In the genomic region with DNA sequence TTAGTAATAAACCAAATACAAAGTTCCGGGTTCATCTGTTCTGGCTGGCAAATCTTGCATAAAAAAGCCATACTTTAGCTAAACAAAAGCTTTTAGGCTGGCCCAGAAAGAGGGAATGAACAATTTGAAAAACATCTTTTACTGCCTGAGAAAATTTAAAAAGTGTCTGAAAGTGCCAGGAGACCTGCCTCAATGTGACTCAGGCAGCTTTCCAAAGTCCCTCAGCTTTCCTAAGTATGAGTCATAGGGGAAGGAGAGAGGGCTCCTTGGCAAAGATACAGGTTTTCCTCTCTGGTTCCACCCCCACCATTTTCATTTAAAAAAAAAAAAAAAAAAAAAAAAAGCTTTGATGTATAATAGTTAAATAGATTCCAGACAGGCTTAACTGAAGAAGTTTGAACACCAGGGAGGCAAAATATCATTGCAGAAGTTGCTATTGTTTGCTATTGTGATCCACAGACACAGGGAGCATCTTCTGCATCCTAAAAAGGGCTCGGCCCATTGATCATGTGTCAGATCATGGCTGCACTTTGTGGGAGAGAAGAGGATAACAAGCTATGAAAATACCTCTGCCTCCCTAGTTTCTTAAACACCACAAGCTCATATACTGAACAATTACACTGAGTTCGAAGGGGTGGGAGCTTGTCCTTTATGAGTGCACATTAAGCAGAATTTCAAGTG, we compare ENCODE assay signal across 8 cellular contexts.
DNase-seq lines count a peak whose midpoint lies in the region; ATAC-seq and TF ChIP-seq lines count a peak whose summit lies in the region.

No MANE protein-coding gene starts in this region.

- no peak overlapping the region for H3K4me2 ChIP-seq in MM.1S (ENCODE audit: low read depth, low read length)

- peak; percentile 84 for DNase-seq in DMS 273 (lab: John Stamatoyannopoulos, UW; ENCODE audit: unreplicated experiment)
- DNase-seq in OCI-M1 (lab: John Stamatoyannopoulos, UW) = peak; percentile 40
- DNase-seq in esophagus squamous epithelium (lab: John Stamatoyannopoulos, UW) = no peak
- peak in 4 of 5 donors; percentile 31 to 71 (median 67) for DNase-seq in ovary
- DNase-seq in MM.1S = no peak

- H3K9me3 ChIP-seq in esophagus squamous epithelium (no peaks in the 10 kb centered on the region), ovary (no peaks in the 10 kb centered on the region), MM.1S (replicated peaks; ENCODE audit: insufficient read depth, low read length) (no peaks in the 10 kb centered on the region)

- TF ChIP-seq CTCF in esophagus squamous epithelium (IDR thresholded peaks at IDR 0.05) = no peak
- TF ChIP-seq CTCF in ovary (IDR thresholded peaks at IDR 0.05) = no peak
- no peak for TF ChIP-seq CTCF in MM.1S (IDR thresholded peaks at IDR 0.05; ENCODE audit: low read length)

- H3K27me3 ChIP-seq in esophagus squamous epithelium (no peaks in the 10 kb centered on the region), ovary (no peaks in the 10 kb centered on the region), MM.1S (replicated peaks; ENCODE audit: insufficient read depth, low read length) (no peaks in the 10 kb centered on the region)

- no peak overlapping the region for H3K4me3 ChIP-seq in esophagus squamous epithelium
- H3K4me3 ChIP-seq in ovary = no peak overlapping the region
- H3K4me3 ChIP-seq in MM.1S (ENCODE audit: low read length) = no peak overlapping the region

- WGBS in esophagus squamous epithelium, 2 donors = 30 to 34% methylated on average over 3 of the region's 3 CpGs
- WGBS in ovary, 3 donors = 23 to 30% (median 23%) methylated on average over 3 of the region's 3 CpGs

- no peaks in the 10 kb centered on the region for H3K79me2 ChIP-seq in MM.1S (ENCODE audit: low read length)

- peaks cover 5 to 63% (median 19%) of the 10 kb centered on the region in 3 donors for H3K4me1 ChIP-seq in esophagus squamous epithelium
- H3K4me1 ChIP-seq in ovary (ENCODE audit: insufficient read depth) = peaks cover 8% of the 10 kb centered on the region
- peaks cover 20% of the 10 kb centered on the region for H3K4me1 ChIP-seq in MM.1S (ENCODE audit: low read length)

- TF ChIP-seq POLR2A in esophagus squamous epithelium (IDR thresholded peaks at IDR 0.05) = no peak
- TF ChIP-seq POLR2A in ovary (IDR thresholded peaks at IDR 0.05) = no peak

- ATAC-seq in GM18858 (IDR thresholded peaks at IDR 0.05; ENCODE audit: unreplicated experiment) = no peak
- no peak for ATAC-seq in GM21447 (IDR thresholded peaks at IDR 0.05; ENCODE audit: unreplicated experiment)
- no peak for ATAC-seq in GM21515 (IDR thresholded peaks at IDR 0.05; ENCODE audit: unreplicated experiment)

- intact Hi-C loops in esophagus squamous epithelium (cut with DNase I) (loop anchor here (10.0 kb wide), 1 partner anchor 104 kb away; no protein-coding TSS in a partner anchor), ovary (cut with DNase I) (no loop called here)

- H3K9me2 ChIP-seq in MM.1S (replicated peaks; ENCODE audit: insufficient read depth, low read length) = no peaks in the 10 kb centered on the region

- H2AFZ ChIP-seq in MM.1S (ENCODE audit: low read length) = no peak overlapping the region

- H3K36me3 ChIP-seq in esophagus squamous epithelium (peaks cover 0 to 5% (median 0%) of the 10 kb centered on the region in 3 donors), ovary (no peaks in the 10 kb centered on the region), MM.1S (replicated peaks; ENCODE audit: insufficient read depth, low read length) (no peaks in the 10 kb centered on the region)

- H3F3A ChIP-seq in MM.1S (ENCODE audit: insufficient read depth, low read length) = no peaks in the 10 kb centered on the region

- no peak for TF ChIP-seq EP300 in ovary (IDR thresholded peaks at IDR 0.05)

- H3K27ac ChIP-seq in esophagus squamous epithelium (peak overlapping the region in 3 of 4 donors; percentile 17 to 72 (median 67)), ovary (peak overlapping the region in 1 of 2 donors; percentile 71), MM.1S (ENCODE audit: low read length) (no peak overlapping the region)

- no peak overlapping the region for H3K9ac ChIP-seq in MM.1S (ENCODE audit: low read length)

- H4K20me1 ChIP-seq in MM.1S (ENCODE audit: insufficient read depth, low read length) = 0 out of 2 replicates have a peak, but pooled peaks cover 6% of the 10 kb centered on the region

Comparison
In these comparisons a context has a peak if more than half of its experiments do, and no peak if none do; other contexts are left out.
1. DNase-seq: peak in DMS 273 (single experiment), OCI-M1 (single experiment) and ovary (4 of 5); none in esophagus squamous epithelium (single experiment) and MM.1S (single experiment).